1 cellular context compared by ENCODE assay signal in the genomic region with DNA sequence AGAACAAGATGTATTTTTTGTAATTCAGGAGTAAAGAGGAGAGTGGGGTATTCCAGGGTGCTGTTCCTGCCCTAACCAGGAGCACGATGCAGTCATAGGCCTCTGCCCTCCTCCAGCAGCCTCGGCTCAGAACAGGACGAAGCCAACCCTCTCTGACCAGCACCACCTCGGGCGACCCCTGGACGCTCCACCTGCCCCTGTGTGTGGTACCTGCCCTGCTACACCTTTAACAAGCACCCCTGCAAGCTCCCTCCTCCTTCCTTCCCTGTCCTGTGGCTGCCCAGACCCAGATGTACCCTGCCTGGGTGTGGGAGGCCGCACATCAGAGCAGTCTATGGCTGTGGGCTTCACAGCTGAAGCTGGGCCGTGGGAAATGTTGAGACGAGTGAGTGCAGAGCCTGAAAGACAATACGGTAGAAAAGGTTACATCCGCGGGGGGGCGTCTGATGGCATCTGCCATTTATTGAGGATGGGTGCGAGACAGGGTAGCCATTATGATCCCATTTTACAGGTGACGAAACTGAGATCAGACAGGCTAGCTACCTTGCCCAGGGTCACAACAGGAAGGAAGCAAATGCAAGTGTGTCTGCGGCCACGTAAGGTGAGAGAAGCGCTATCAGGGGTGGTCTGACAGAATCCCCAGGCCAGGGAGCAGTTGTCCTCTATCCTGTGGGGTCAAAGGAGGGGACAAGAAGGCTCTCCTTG.
TF ChIP-seq lines count a peak whose summit lies in the region.

No MANE protein-coding gene starts in this region.

TF ChIP-seq in liver, 16 proteins besides CTCF, POLR2A, EP300 and RAD21 (continued from another document):
- TF ChIP-seq, protein P1, sequence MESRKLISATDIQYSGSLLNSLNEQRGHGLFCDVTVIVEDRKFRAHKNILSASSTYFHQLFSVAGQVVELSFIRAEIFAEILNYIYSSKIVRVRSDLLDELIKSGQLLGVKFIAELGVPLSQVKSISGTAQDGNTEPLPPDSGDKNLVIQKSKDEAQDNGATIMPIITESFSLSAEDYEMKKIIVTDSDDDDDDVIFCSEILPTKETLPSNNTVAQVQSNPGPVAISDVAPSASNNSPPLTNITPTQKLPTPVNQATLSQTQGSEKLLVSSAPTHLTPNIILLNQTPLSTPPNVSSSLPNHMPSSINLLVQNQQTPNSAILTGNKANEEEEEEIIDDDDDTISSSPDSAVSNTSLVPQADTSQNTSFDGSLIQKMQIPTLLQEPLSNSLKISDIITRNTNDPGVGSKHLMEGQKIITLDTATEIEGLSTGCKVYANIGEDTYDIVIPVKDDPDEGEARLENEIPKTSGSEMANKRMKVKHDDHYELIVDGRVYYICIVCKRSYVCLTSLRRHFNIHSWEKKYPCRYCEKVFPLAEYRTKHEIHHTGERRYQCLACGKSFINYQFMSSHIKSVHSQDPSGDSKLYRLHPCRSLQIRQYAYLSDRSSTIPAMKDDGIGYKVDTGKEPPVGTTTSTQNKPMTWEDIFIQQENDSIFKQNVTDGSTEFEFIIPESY (IDR thresholded peaks at IDR 0.05) = no peak
- TF ChIP-seq FOXA1 (IDR thresholded peaks at IDR 0.05) (no peak), EGR1 (IDR thresholded peaks at IDR 0.05; ENCODE audit: low read depth in 2 of 2) (no peak), FOXA2 (IDR thresholded peaks at IDR 0.05) (no peak), NR2F2 (IDR thresholded peaks at IDR 0.05) (no peak), HNF4G (IDR thresholded peaks at IDR 0.05) (no peak), TAF1 (conservative IDR thresholded peaks at IDR 0.05) (no peak)
- TF ChIP-seq, protein P2, sequence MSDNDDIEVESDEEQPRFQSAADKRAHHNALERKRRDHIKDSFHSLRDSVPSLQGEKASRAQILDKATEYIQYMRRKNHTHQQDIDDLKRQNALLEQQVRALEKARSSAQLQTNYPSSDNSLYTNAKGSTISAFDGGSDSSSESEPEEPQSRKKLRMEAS (IDR thresholded peaks at IDR 0.05) = no peak
- TF ChIP-seq, protein P3, sequence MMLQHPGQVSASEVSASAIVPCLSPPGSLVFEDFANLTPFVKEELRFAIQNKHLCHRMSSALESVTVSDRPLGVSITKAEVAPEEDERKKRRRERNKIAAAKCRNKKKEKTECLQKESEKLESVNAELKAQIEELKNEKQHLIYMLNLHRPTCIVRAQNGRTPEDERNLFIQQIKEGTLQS (IDR thresholded peaks at IDR 0.05) = no peak
